8 cellular contexts compared by ENCODE assay signal in the genomic region with DNA sequence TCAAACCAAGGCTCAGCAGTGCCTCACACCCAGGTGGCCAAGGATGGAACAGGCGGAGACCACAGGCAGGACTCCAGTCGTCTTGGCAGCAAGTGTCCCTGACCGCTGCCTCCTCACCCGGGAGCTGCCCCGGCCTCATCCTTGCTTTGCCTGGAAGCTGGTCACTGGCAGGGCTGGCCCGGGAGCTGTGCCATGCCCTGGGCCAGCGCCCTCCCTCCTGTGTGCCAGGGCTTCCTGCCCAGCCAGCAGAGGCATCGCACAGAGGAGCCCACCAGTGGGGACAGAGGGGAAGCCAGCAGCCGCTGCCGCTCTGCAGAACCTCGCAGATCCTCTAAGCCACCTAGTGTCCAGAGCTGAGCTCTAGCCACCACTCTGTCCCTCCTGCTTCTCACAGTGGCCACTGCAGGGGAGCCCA. TPM values are rescaled to one million over a fixed set of nuclear protein-coding genes. Genes with fewer than 3 reads are reported as not detected.
DNase-seq lines count a peak whose midpoint lies in the region; ATAC-seq and TF ChIP-seq lines count a peak whose summit lies in the region.

No MANE protein-coding gene starts in this region.

- TF ChIP-seq CTCF in WERI-Rb-1 (IDR thresholded peaks at IDR 0.05; ENCODE audit: low read depth, low read length) (peak; percentile 80), left ventricle myocardium inferior (IDR thresholded peaks at IDR 0.05; ENCODE audit: borderline replicate concordance) (peak; percentile 70), psoas muscle (IDR thresholded peaks at IDR 0.05) (peak; percentile 52), lower leg skin (IDR thresholded peaks at IDR 0.05) (no peak)

- H3K9me3 ChIP-seq in WERI-Rb-1 (ENCODE audit: severe bottlenecking), result no peaks in the 10 kb centered on the region
- no peaks in the 10 kb centered on the region for H3K9me3 ChIP-seq in left ventricle myocardium inferior (replicated peaks)
- H3K9me3 ChIP-seq in psoas muscle, result no peaks in the 10 kb centered on the region

- peaks cover 98% of the 10 kb centered on the region for H3K4me1 ChIP-seq in left ventricle myocardium inferior
- H3K4me1 ChIP-seq in psoas muscle, result peaks cover 59% of the 10 kb centered on the region

- ATAC-seq in psoas muscle (peak; percentile 89 to 93 (median 92)), GM18858 (IDR thresholded peaks at IDR 0.05; ENCODE audit: unreplicated experiment) (no peak)
- no peak for ATAC-seq in activated T-cell treated with anti-CD3 and anti-CD28 coated beads, Interleukin-2, amount 50 U/mL, for 72 hours (replicated peaks in 1 of 2)

- peak overlapping the region; percentile 33; the same call in 1 of the 2 replicates for H3K27ac ChIP-seq in WERI-Rb-1
- peak overlapping the region; percentile 60 for H3K27ac ChIP-seq in left ventricle myocardium inferior (replicated peaks)
- H3K27ac ChIP-seq in psoas muscle, result peak overlapping the region; percentile 99

- H3K9me3 Mint-ChIP-seq in activated T-cell treated with anti-CD3 and anti-CD28 coated beads, Interleukin-2, amount 50 U/mL, for 72 hours, result no peaks in the 10 kb centered on the region

- H3K27me3 ChIP-seq in WERI-Rb-1 (ENCODE audit: insufficient read depth, low read depth, severe bottlenecking) (no peaks in the 10 kb centered on the region), left ventricle myocardium inferior (ENCODE audit: low read depth) (peaks cover 32% of the 10 kb centered on the region), psoas muscle (ENCODE audit: insufficient read depth in 3 of 3, low read length in 2 of 3) (no peaks in the 10 kb centered on the region)

- H3K27ac Mint-ChIP-seq in activated T-cell treated with anti-CD3 and anti-CD28 coated beads, Interleukin-2, amount 50 U/mL, for 72 hours, result no peak overlapping the region

- no peak for TF ChIP-seq POLR2A in lower leg skin (IDR thresholded peaks at IDR 0.05)

- no peak overlapping the region for H3K4me3 Mint-ChIP-seq in activated T-cell treated with anti-CD3 and anti-CD28 coated beads, Interleukin-2, amount 50 U/mL, for 72 hours

- H3K4me3 ChIP-seq in WERI-Rb-1 (ENCODE audit: low read depth, low read length) (no peak overlapping the region), left ventricle myocardium inferior (peak overlapping the region; percentile 51), psoas muscle (no peak overlapping the region), lower leg skin (ENCODE audit: low read depth, poor library complexity, severe bottlenecking) (no peak overlapping the region)

- peaks cover 6% of the 10 kb centered on the region for H3K4me1 Mint-ChIP-seq in activated T-cell treated with anti-CD3 and anti-CD28 coated beads, Interleukin-2, amount 50 U/mL, for 72 hours (ENCODE audit: low read depth)

- intact Hi-C loops in left ventricle myocardium inferior (cut with micrococcal nuclease) (no loop called here), psoas muscle (cut with DNase I) (loop anchor here (2.0 to 5.0 kb wide), 6 partner anchors 36 to 276 kb away; no protein-coding TSS in a partner anchor), lower leg skin (cut with DNase I; ENCODE audit: low total_unique reads) (no loop called here)

- WGBS in psoas muscle, 3 donors, result 0 to 6% (median 4%) methylated on average over 7 to 11 of the region's 11 CpGs
- WGBS in lower leg skin, 2 donors, result 29 to 47% methylated on average over 6 to 9 of the region's 11 CpGs

- H3K36me3 Mint-ChIP-seq in activated T-cell treated with anti-CD3 and anti-CD28 coated beads, Interleukin-2, amount 50 U/mL, for 72 hours (ENCODE audit: insufficient read depth in 2 of 2), result no peaks in the 10 kb centered on the region

- H3K27me3 Mint-ChIP-seq in activated T-cell treated with anti-CD3 and anti-CD28 coated beads, Interleukin-2, amount 50 U/mL, for 72 hours (ENCODE audit: low read depth), result peaks cover 48% of the 10 kb centered on the region

- no peaks in the 10 kb centered on the region for H3K36me3 ChIP-seq in WERI-Rb-1
- no peaks in the 10 kb centered on the region for H3K36me3 ChIP-seq in left ventricle myocardium inferior
- H3K36me3 ChIP-seq in psoas muscle (ENCODE audit: insufficient read depth in 1 of 2, low read depth in 1 of 2), result no peaks in the 10 kb centered on the region

- DNase-seq in EH (ENCODE audit: low read depth) (peak; percentile 31), WERI-Rb-1 (peak; percentile 67), left ventricle myocardium inferior (peak; percentile 71), psoas muscle (peak; percentile 77 to 94), lower leg skin (ENCODE audit: low spot score in 2 of 2) (no peak), AG20443 (ENCODE audit: low spot score) (no peak)
- no peak for DNase-seq in activated T-cell treated with anti-CD3 and anti-CD28 coated beads, Interleukin-2, amount 50 U/mL, for 72 hours

RNA-seq across cellular contexts. Expression of a gene that starts 7.8 kb away (rescaled TPM):
- total RNA-seq in left ventricle myocardium inferior (56.3 TPM), psoas muscle (10 to 100 TPM; 53.1 to 83.3 (median 60.8) TPM), lower leg skin (100 to 1,000 TPM; 140 to 210 (median 169) TPM)
- polyA plus RNA-seq in psoas muscle, result 10 to 100 TPM in 2 of 3 donors, 1 to 10 TPM in 1; 2.6 to 23.7 (median 11.0) TPM
- total RNA-seq in activated T-cell treated with anti-CD3 and anti-CD28 coated beads, Interleukin-2, amount 50 U/mL, for 72 hours, result 10 to 100 TPM; 14.7 to 15.5 TPM

Comparison
In these comparisons a context has a peak if more than half of its experiments do, and no peak if none do; other contexts are left out.
1. DNase-seq: peak in EH (single experiment), WERI-Rb-1 (single experiment), left ventricle myocardium inferior (single experiment) and psoas muscle (2 of 2); none in activated T-cell treated with anti-CD3 and anti-CD28 coated beads, Interleukin-2, amount 50 U/mL, for 72 hours (0 of 2), lower leg skin (0 of 2) and AG20443 (single experiment).
2. H3K27ac ChIP-seq: peak in every context shown above with its lines; median percentile 99 in psoas muscle; 60 in left ventricle myocardium inferior; 33 in WERI-Rb-1.
3. CTCF ChIP-seq: peak in WERI-Rb-1 (single experiment), left ventricle myocardium inferior (single experiment) and psoas muscle (single experiment); none in lower leg skin (0 of 3).
4. ATAC-seq: peak in psoas muscle (4 of 4); none in activated T-cell treated with anti-CD3 and anti-CD28 coated beads, Interleukin-2, amount 50 U/mL, for 72 hours (0 of 2) and GM18858 (single experiment).
5. intact Hi-C loops: an anchor here in psoas muscle (2.0 to 5.0 kb wide); none called in left ventricle myocardium inferior and lower leg skin.